20 cellular contexts compared by ENCODE assay signal in genomic region chr3:8576436-8576835, GRCh38.
A peak's percentile ranks its signal among the peaks of the same experiment; 100 is the strongest.
DNase-seq lines count a peak whose midpoint lies in the region; TF ChIP-seq lines count a peak whose summit lies in the region.
"Had no signal": no experiment of that assay in that cellular context is flagged by ENCODE, and none has a peak within 500 bp of the region (broad histone marks: within the 10 kb centered on the region; RNA-seq: fewer than 3 reads in every experiment).

No MANE protein-coding gene starts in this region.

- no peak for TF ChIP-seq POLR2A in esophagus squamous epithelium (IDR thresholded peaks at IDR 0.05)

- H3K9me3 ChIP-seq in esophagus squamous epithelium: no peaks in the 10 kb centered on the region
- no peaks in the 10 kb centered on the region for H3K9me3 ChIP-seq in subcutaneous abdominal adipose tissue (ENCODE audit: control insufficient read depth in 5 of 5, low read length in 5 of 5)
- H3K9me3 ChIP-seq: Caco-2, HAP-1 had no signal

- H3K9ac ChIP-seq in subcutaneous abdominal adipose tissue (ENCODE audit: low read length in 5 of 5): no peak overlapping the region

- TF ChIP-seq CTCF in esophagus squamous epithelium (IDR thresholded peaks at IDR 0.05) (no peak), osteocyte (IDR thresholded peaks at IDR 0.05) (no peak), mesothelial cell of epicardium (IDR thresholded peaks at IDR 0.05; ENCODE audit: unreplicated experiment) (no peak)

- H3K4me1 Mint-ChIP-seq in osteocyte (ENCODE audit: unreplicated experiment) (peaks cover 72% of the 10 kb centered on the region), mesothelial cell of epicardium (no peaks in the 10 kb centered on the region)

- peak; percentile 6 for DNase-seq in Caki2 (ENCODE audit: low read depth)
- DNase-seq in esophagus squamous epithelium (lab: John Stamatoyannopoulos, UW): no peak
- no peak for DNase-seq in osteocyte (ENCODE audit: extremely low spot score, unreplicated experiment)
- DNase-seq in mesothelial cell of epicardium (ENCODE audit: low spot score in 2 of 2, unreplicated experiment in 2 of 2): no peak
- DNase-seq in NCI-H1417 treated with DMSO at 0.1 percent for 48 hours (lab: John Stamatoyannopoulos, UW): no peak
- DNase-seq in NCI-H1436 treated with DMSO at 0.1 percent for 48 hours (lab: John Stamatoyannopoulos, UW): no peak
- no peak for DNase-seq in NCI-H1694 treated with DMSO at 0.1 percent for 48 hours (lab: John Stamatoyannopoulos, UW)
- DNase-seq: 8988T; Caco-2; CD4-positive, alpha-beta T cell; Kasumi-1; MM.1S; NCI-H1092 treated with DMSO at 0.1 percent for 48 hours; NCI-H1694; NCI-H510A treated with DMSO at 0.1 percent for 48 hours; NCI-H774; SHP77 had no signal

- intact Hi-C loops in esophagus squamous epithelium (cut with DNase I): no loop called here

- H3K36me3 ChIP-seq in esophagus squamous epithelium (peaks cover 0 to 6% (median 0%) of the 10 kb centered on the region in 3 donors), subcutaneous abdominal adipose tissue (ENCODE audit: control insufficient read depth in 5 of 5, insufficient read depth in 5 of 5, low read length in 5 of 5) (peaks cover 5 to 34% (median 26%) of the 10 kb centered on the region in 5 donors)
- H3K36me3 ChIP-seq: HAP-1 had no signal

- H3K36me3 Mint-ChIP-seq in osteocyte (ENCODE audit: unreplicated experiment) (peaks cover 22% of the 10 kb centered on the region), mesothelial cell of epicardium (peaks cover 9% of the 10 kb centered on the region)

- H3K9me3 Mint-ChIP-seq in osteocyte (ENCODE audit: unreplicated experiment) (no peaks in the 10 kb centered on the region), mesothelial cell of epicardium (peaks cover 6% of the 10 kb centered on the region)
- H3K9me3 Mint-ChIP-seq: CD4-positive, alpha-beta T cell had no signal

- in situ Hi-C loops in Caki2 (cut with HindIII; ENCODE audit: low pct_unique_long_range_greater_than_20kb, low sequenced_read_pairs): no loop called here

- H3K4me3 Mint-ChIP-seq in osteocyte (ENCODE audit: unreplicated experiment) (no peak overlapping the region), mesothelial cell of epicardium (no peak overlapping the region)
- H3K4me3 Mint-ChIP-seq: CD4-positive, alpha-beta T cell had no signal

- H3K27me3 Mint-ChIP-seq in osteocyte (ENCODE audit: unreplicated experiment) (no peaks in the 10 kb centered on the region), mesothelial cell of epicardium (ENCODE audit: low read depth) (no peaks in the 10 kb centered on the region)
- H3K27me3 Mint-ChIP-seq: CD4-positive, alpha-beta T cell had no signal

- H3K4me3 ChIP-seq in esophagus squamous epithelium: no peak overlapping the region
- no peak overlapping the region for H3K4me3 ChIP-seq in subcutaneous abdominal adipose tissue (ENCODE audit: low read depth in 1 of 5, low read length in 5 of 5)
- H3K4me3 ChIP-seq: GM12878, HAP-1 had no signal

- H3K27me3 ChIP-seq in esophagus squamous epithelium (no peaks in the 10 kb centered on the region), subcutaneous abdominal adipose tissue (ENCODE audit: control insufficient read depth in 5 of 5, insufficient read depth in 4 of 5, low read length in 5 of 5) (no peaks in the 10 kb centered on the region)

- WGBS in esophagus squamous epithelium, 2 donors: 87 to 93% methylated on average over 6 of the region's 6 CpGs

- peak overlapping the region in 3 of 4 donors; percentile 45 to 75 (median 75) for H3K27ac ChIP-seq in esophagus squamous epithelium
- peak overlapping the region; percentile 9 for H3K27ac ChIP-seq in subcutaneous abdominal adipose tissue (ENCODE audit: low read depth, low read length)

- H3K4me1 ChIP-seq in esophagus squamous epithelium (peaks cover 7 to 66% (median 23%) of the 10 kb centered on the region in 3 donors), subcutaneous abdominal adipose tissue (ENCODE audit: control insufficient read depth in 5 of 5, insufficient read depth in 5 of 5, low read length in 5 of 5) (peaks cover 0 to 23% (median 20%) of the 10 kb centered on the region in 5 donors)
- H3K4me1 ChIP-seq: HAP-1 had no signal

- H3K27ac Mint-ChIP-seq in osteocyte (ENCODE audit: unreplicated experiment) (peak overlapping the region; percentile 90), mesothelial cell of epicardium (no peak overlapping the region)
- H3K27ac Mint-ChIP-seq: CD4-positive, alpha-beta T cell had no signal
